ENCODE assay signal across 17 cellular contexts in genomic region chr20:16918366-16918765, GRCh38.
DNase-seq lines count a peak whose midpoint lies in the region; ATAC-seq and TF ChIP-seq lines count a peak whose summit lies in the region.
"Had no signal": no experiment of that assay in that cellular context is flagged by ENCODE, and none has a peak within 500 bp of the region (broad histone marks: within the 10 kb centered on the region; RNA-seq: fewer than 3 reads in every experiment).

No MANE protein-coding gene starts in this region.

- no peaks in the 10 kb centered on the region for H4K20me1 ChIP-seq in IMR-90 (ENCODE audit: insufficient read depth, low read length)
- H4K20me1 ChIP-seq: BLaER1 treated with 17β-estradiol and CSF1 and Interleukin-3, amounts not matched to agents 10 nM and 100 nM had no signal

- no peak overlapping the region for H3K56ac ChIP-seq in IMR-90 (ENCODE audit: extremely low read depth, insufficient read depth, low read length)

- H3K79me1 ChIP-seq in IMR-90 (ENCODE audit: low read depth in 1 of 2, low read length in 2 of 2): no peaks in the 10 kb centered on the region

- no peak overlapping the region for H2BK5ac ChIP-seq in IMR-90 (ENCODE audit: low read depth, low read length, poor library complexity, severe bottlenecking)

- H3K27ac ChIP-seq in IMR-90 (ENCODE audit: insufficient read depth, low read length): no peak overlapping the region
- H3K27ac ChIP-seq: BLaER1 treated with 17β-estradiol and CSF1 and Interleukin-3, amounts not matched to agents 10 nM and 100 nM; C4-2B had no signal

- no peak for TF ChIP-seq CTCF in IMR-90 (conservative IDR thresholded peaks at IDR 0.05; ENCODE audit: low read depth, low read length)

- no peak overlapping the region for H2AK5ac ChIP-seq in IMR-90 (ENCODE audit: low read depth, low read length)

- TF ChIP-seq POLR2A in IMR-90 (IDR thresholded peaks at IDR 0.05; ENCODE audit: low read depth, low read length): no peak

- H3K9ac ChIP-seq in IMR-90 (ENCODE audit: low read depth, low read length): no peak overlapping the region
- H3K9ac ChIP-seq: BLaER1 treated with 17β-estradiol and CSF1 and Interleukin-3, amounts not matched to agents 10 nM and 100 nM had no signal

- H3K9me1 ChIP-seq in IMR-90 (ENCODE audit: insufficient read depth, low read length): peaks cover 1% of the 10 kb centered on the region

- no peak overlapping the region for H3K4me3 ChIP-seq in IMR-90 (ENCODE audit: insufficient read depth, low read depth, low read length)
- H3K4me3 ChIP-seq: BLaER1 treated with 17β-estradiol and CSF1 and Interleukin-3, amounts not matched to agents 10 nM and 100 nM; GM12878 had no signal

- POLR2A ChIA-PET in IMR-90 (lab: Charles Lee; ENCODE audit: unreplicated experiment): no interaction called here

- H4K91ac ChIP-seq in IMR-90 (ENCODE audit: insufficient read depth, low read depth, low read length): no peak overlapping the region

- peak overlapping the region; percentile 18; the same call in 1 of the 2 replicates for H2BK120ac ChIP-seq in IMR-90 (ENCODE audit: low read depth, low read length)

- CTCF ChIA-PET in IMR-90 (lab: Yijun Ruan, JAX): no interaction called here

- intact Hi-C loops in IMR-90 (cut with micrococcal nuclease): no loop called here

- 0 out of 2 replicates have a peak overlapping the region, but pooled peaks have one; percentile 9 for H2BK20ac ChIP-seq in IMR-90 (ENCODE audit: low read depth, low read length)

- H3K36me3 ChIP-seq in IMR-90 (ENCODE audit: control insufficient read depth, insufficient read depth, low read length): no peaks in the 10 kb centered on the region
- H3K36me3 ChIP-seq: BLaER1 treated with 17β-estradiol and CSF1 and Interleukin-3, amounts not matched to agents 10 nM and 100 nM had no signal

- H3K18ac ChIP-seq in IMR-90 (ENCODE audit: low read depth, low read length): no peak overlapping the region

- no peak overlapping the region for H4K8ac ChIP-seq in IMR-90 (ENCODE audit: low read depth in 2 of 2, low read length in 2 of 2)

- no peak overlapping the region for H3K4ac ChIP-seq in IMR-90 (ENCODE audit: low read depth, low read length)

- no peaks in the 10 kb centered on the region for H3K9me3 ChIP-seq in IMR-90 (ENCODE audit: control insufficient read depth, insufficient read depth, low read length)
- H3K9me3 ChIP-seq: Caco-2 had no signal

- TF ChIP-seq RAD21 in IMR-90 (IDR thresholded peaks at IDR 0.05; ENCODE audit: low read length): no peak

- H2AK9ac ChIP-seq in IMR-90 (replicated peaks; ENCODE audit: low read depth, low read length, poor library complexity): no peak overlapping the region

- H3K4me2 ChIP-seq in IMR-90 (ENCODE audit: low read depth, low read length): no peak overlapping the region
- H3K4me2 ChIP-seq: BLaER1 treated with 17β-estradiol and CSF1 and Interleukin-3, amounts not matched to agents 10 nM and 100 nM had no signal

- H3K23ac ChIP-seq in IMR-90 (ENCODE audit: low read depth, low read length): no peak overlapping the region

- in situ Hi-C loops in IMR-90 (cut with MboI; ENCODE audit: low sequenced_read_pairs): no loop called here

- DNase-seq in IMR-90 (no peak), inferior parietal cortex (ENCODE audit: extremely low spot score) (peak; percentile 27), AG20443 (ENCODE audit: low spot score) (no peak), HUDEP-2 (lab: John Stamatoyannopoulos, UW; ENCODE audit: unreplicated experiment in 76 of 76) (no peak), kidney glomerular epithelial cell (lab: John Stamatoyannopoulos, UW) (no peak)
- DNase-seq: 8988T; ACHN; AML-193; Caco-2; Calu3; CD4-positive, alpha-beta T cell; CD8-positive, alpha-beta T cell; DMS79 treated with DMSO at 0.1 percent for 48 hours; GDM1 had no signal

- no peak for ATAC-seq in IMR-90 (ENCODE audit: low read depth)
- ATAC-seq: CD8-positive, alpha-beta T cell; GM12878 had no signal

- no peak overlapping the region for H2AFZ ChIP-seq in IMR-90 (replicated peaks; ENCODE audit: low read length, poor library complexity)

- no peak overlapping the region for H3K14ac ChIP-seq in IMR-90 (replicated peaks; ENCODE audit: low read depth, low read length)

- WGBS in IMR-90 (ENCODE audit: extremely low coverage in 2 of 2, insufficient read length in 1 of 2), 2 experiments: 80% methylated on average over 1 of the region's 4 CpGs; no CpG with 5 or more reads in 1 of the 2 experiments

- no TSS peak for BruUV-seq in IMR-90 (replicated peaks; lab: Mats Ljungman, UMichigan)

- H3K27me3 ChIP-seq in IMR-90 (ENCODE audit: control insufficient read depth, insufficient read depth, low read length): no peaks in the 10 kb centered on the region
- H3K27me3 ChIP-seq: BLaER1 treated with 17β-estradiol and CSF1 and Interleukin-3, amounts not matched to agents 10 nM and 100 nM had no signal

- H2BK15ac ChIP-seq in IMR-90 (ENCODE audit: low read depth, low read length): 0 out of 3 replicates have a peak overlapping the region, but pooled peaks have one; percentile 7

- peaks cover 7% of the 10 kb centered on the region for H3K4me1 ChIP-seq in IMR-90 (ENCODE audit: control insufficient read depth, insufficient read depth, low read length)
- H3K4me1 ChIP-seq: Caco-2 had no signal

- dilution Hi-C loops in IMR-90 (cut with HindIII; ENCODE audit: low sequenced_read_pairs, unreplicated experiment): no loop called here

- no peak overlapping the region for H4K5ac ChIP-seq in IMR-90 (ENCODE audit: low read depth, low read length)

TF ChIP-seq in IMR-90, 13 proteins besides CTCF, POLR2A, EP300 and RAD21:
- no peak for TF ChIP-seq CHD1 (IDR thresholded peaks at IDR 0.05; ENCODE audit: low read depth, low read length)
- TF ChIP-seq USF2 (IDR thresholded peaks at IDR 0.05; ENCODE audit: low read depth, low read length): no peak
- no peak for TF ChIP-seq NFE2L2 (IDR thresholded peaks at IDR 0.05; ENCODE audit: low read depth, low read length)
- TF ChIP-seq RFX5 (IDR thresholded peaks at IDR 0.05; ENCODE audit: low read depth, low read length): no peak
- no peak for TF ChIP-seq MAFK (IDR thresholded peaks at IDR 0.05; ENCODE audit: low read depth, low read length)
- TF ChIP-seq CEBPB (IDR thresholded peaks at IDR 0.05; ENCODE audit: low read depth, low read length): no peak
- no peak for TF ChIP-seq RCOR1 (IDR thresholded peaks at IDR 0.05; ENCODE audit: insufficient replicate concordance, low read length)
